ENCODE assay signal across 30 cellular contexts in genomic region chr22:17655289-17655688, GRCh38. TPM values are rescaled to one million over a fixed set of nuclear protein-coding genes. Genes with fewer than 3 reads are reported as not detected.
DNase-seq lines count a peak whose midpoint lies in the region; ATAC-seq and TF ChIP-seq lines count a peak whose summit lies in the region.
"Had no signal": no experiment of that assay in that cellular context is flagged by ENCODE, and none has a peak within 500 bp of the region (broad histone marks: within the 10 kb centered on the region; RNA-seq: fewer than 3 reads in every experiment).

No MANE protein-coding gene starts in this region.

- DNase-seq in NB4 (ENCODE audit: low read depth) (peak; percentile 79), amniotic epithelial cell (ENCODE audit: low read depth) (peak; percentile 58), right lobe of liver (peak; percentile 53 to 87 (median 87)), NCI-H69 (lab: John Stamatoyannopoulos, UW) (no peak)
- no peak for DNase-seq in activated naive CD4-positive, alpha-beta T cell treated with anti-CD3 and anti-CD28 coated beads, Interleukin-2, amount 50 U/mL, for 72 hours (ENCODE audit: low spot score in 2 of 2)
- DNase-seq in stimulated activated naive B cell treated with anti-CD40 and anti-IgM and Interleukin-4, amounts not matched to agents 10 μg/mL and 1 μg/mL and 100 μg/mL, for 72 hours: no peak
- DNase-seq: activated B cell treated with CpG ODN at 0.5 μM for 24 hours; activated CD4-positive, alpha-beta T cell treated with anti-CD3 and anti-CD28 coated beads, Interleukin-2, amount 50 U/mL, for 4 hours; activated naive CD4-positive, alpha-beta T cell treated with Interleukin-2 at 50 U/mL for 16 hours; adrenal gland; CD8-positive, alpha-beta memory T cell; DMS 273 treated with DMSO at 0.1 percent for 48 hours; heart right ventricle; left cardiac atrium; naive thymus-derived CD4-positive, alpha-beta T cell; NCI-H1417; NCI-H2029 treated with DMSO at 0.1 percent for 48 hours; NCI-H226; NCI-H774; PC-3; small intestine; stimulated activated CD4-positive, alpha-beta T cell treated with anti-CD3 and anti-CD28 coated beads, Interleukin-1b, Interleukin-23, amount 100 ng/mL, for 48 hours; stimulated activated CD8-positive, alpha-beta memory T cell treated with anti-CD3 and anti-CD28 coated beads, Interleukin-4, amount 100 ng/mL, for 48 hours had no signal

- H3K27ac Mint-ChIP-seq in activated naive CD4-positive, alpha-beta T cell treated with anti-CD3 and anti-CD28 coated beads, Interleukin-2, amount 50 U/mL, for 72 hours: no peak overlapping the region
- H3K27ac Mint-ChIP-seq in stimulated activated naive B cell treated with anti-CD40 and anti-IgM and Interleukin-4, amounts not matched to agents 10 μg/mL and 1 μg/mL and 100 μg/mL, for 72 hours: no peak overlapping the region
- H3K27ac Mint-ChIP-seq: activated B cell treated with CpG ODN at 0.5 μM for 24 hours; CD8-positive, alpha-beta memory T cell; GM23338; IgD-negative memory B cell; naive thymus-derived CD4-positive, alpha-beta T cell had no signal

- H3K4me3 ChIP-seq in NB4 (ENCODE audit: low read depth, low read length) (no peak overlapping the region), right lobe of liver (no peak overlapping the region)
- H3K4me3 ChIP-seq: A549, adrenal gland, GM23338, heart right ventricle, tibial nerve had no signal

- TF ChIP-seq POLR2A in NB4 (IDR thresholded peaks at IDR 0.05; ENCODE audit: extremely low read depth, insufficient read length): no peak
- no peak for TF ChIP-seq POLR2A in right lobe of liver (IDR thresholded peaks at IDR 0.05)

- H3K4me1 ChIP-seq in right lobe of liver: peaks cover 0 to 11% (median 2%) of the 10 kb centered on the region in 4 donors
- H3K4me1 ChIP-seq: A549, adrenal gland, tibial nerve had no signal

- intact Hi-C loops in right lobe of liver (cut with DNase I): no loop called here

- H3K27ac ChIP-seq in 22Rv1 (peak overlapping the region; percentile 81), right lobe of liver (peak overlapping the region in 1 of 3 donors; percentile 52)
- H3K27ac ChIP-seq: A549, adrenal gland, heart right ventricle, tibial nerve had no signal

- no peak overlapping the region for H3K4me3 Mint-ChIP-seq in stimulated activated naive B cell treated with anti-CD40 and anti-IgM and Interleukin-4, amounts not matched to agents 10 μg/mL and 1 μg/mL and 100 μg/mL, for 72 hours
- H3K4me3 Mint-ChIP-seq: activated B cell treated with CpG ODN at 0.5 μM for 24 hours; brain; CD8-positive, alpha-beta memory T cell; GM23338; IgD-negative memory B cell; naive thymus-derived CD4-positive, alpha-beta T cell had no signal

- H3K27me3 ChIP-seq in right lobe of liver: no peaks in the 10 kb centered on the region
- H3K27me3 ChIP-seq: adrenal gland, heart right ventricle, tibial nerve had no signal

- no peaks in the 10 kb centered on the region for H3K27me3 Mint-ChIP-seq in stimulated activated naive B cell treated with anti-CD40 and anti-IgM and Interleukin-4, amounts not matched to agents 10 μg/mL and 1 μg/mL and 100 μg/mL, for 72 hours
- H3K27me3 Mint-ChIP-seq: activated B cell treated with CpG ODN at 0.5 μM for 24 hours; brain; CD8-positive, alpha-beta memory T cell; IgD-negative memory B cell; naive thymus-derived CD4-positive, alpha-beta T cell had no signal

- ATAC-seq in right lobe of liver: peak; percentile 76 to 95 (median 81)
- no peak for ATAC-seq in activated naive CD4-positive, alpha-beta T cell treated with anti-CD3 and anti-CD28 coated beads, Interleukin-2, amount 50 U/mL, for 72 hours
- no peak for ATAC-seq in stimulated activated naive B cell treated with anti-CD40 and anti-IgM and Interleukin-4, amounts not matched to agents 10 μg/mL and 1 μg/mL and 100 μg/mL, for 72 hours (replicated peaks)
- no peak for ATAC-seq in HG03342 (IDR thresholded peaks at IDR 0.05; ENCODE audit: unreplicated experiment)
- ATAC-seq: A549; GM23338; heart right ventricle; left cardiac atrium; naive thymus-derived CD4-positive, alpha-beta T cell; PC-3 had no signal

- 16% methylated on average over 3 of the region's 3 CpGs for WGBS in right lobe of liver (ENCODE audit: insufficient coverage, low coverage, low lambda C conversion rate, missing lambda C conversion rate)

- H3K9me3 Mint-ChIP-seq in activated naive CD4-positive, alpha-beta T cell treated with anti-CD3 and anti-CD28 coated beads, Interleukin-2, amount 50 U/mL, for 72 hours: no peaks in the 10 kb centered on the region
- H3K9me3 Mint-ChIP-seq in stimulated activated naive B cell treated with anti-CD40 and anti-IgM and Interleukin-4, amounts not matched to agents 10 μg/mL and 1 μg/mL and 100 μg/mL, for 72 hours: no peaks in the 10 kb centered on the region
- H3K9me3 Mint-ChIP-seq: activated B cell treated with CpG ODN at 0.5 μM for 24 hours; CD8-positive, alpha-beta memory T cell; IgD-negative memory B cell; naive thymus-derived CD4-positive, alpha-beta T cell had no signal

- peaks cover under 1 to 2% of the 10 kb centered on the region in 2 donors for H3K4me1 Mint-ChIP-seq in stimulated activated naive B cell treated with anti-CD40 and anti-IgM and Interleukin-4, amounts not matched to agents 10 μg/mL and 1 μg/mL and 100 μg/mL, for 72 hours
- H3K4me1 Mint-ChIP-seq: activated B cell treated with CpG ODN at 0.5 μM for 24 hours, brain, GM23338 had no signal

- no peaks in the 10 kb centered on the region for H3K36me3 Mint-ChIP-seq in activated naive CD4-positive, alpha-beta T cell treated with anti-CD3 and anti-CD28 coated beads, Interleukin-2, amount 50 U/mL, for 72 hours
- H3K36me3 Mint-ChIP-seq in stimulated activated naive B cell treated with anti-CD40 and anti-IgM and Interleukin-4, amounts not matched to agents 10 μg/mL and 1 μg/mL and 100 μg/mL, for 72 hours: peaks cover 10 to 15% of the 10 kb centered on the region in 2 donors

- H3K36me3 ChIP-seq in right lobe of liver: peaks cover 0 to 23% (median 2%) of the 10 kb centered on the region in 4 donors

- no peaks in the 10 kb centered on the region for H3K9me3 ChIP-seq in right lobe of liver
- H3K9me3 ChIP-seq: A549, adrenal gland, heart right ventricle, tibial nerve had no signal

- TF ChIP-seq CTCF in 22Rv1 (IDR thresholded peaks at IDR 0.05) (no peak), NB4 (IDR thresholded peaks at IDR 0.05; ENCODE audit: low read depth, low read length) (no peak), right lobe of liver (IDR thresholded peaks at IDR 0.05) (no peak)

RNA-seq across cellular contexts. Expression of gene BCL2L13, which starts 16.7 kb away (rescaled TPM):
- total RNA-seq in right lobe of liver: 10 to 100 TPM; 26.2 to 44.5 (median 37.3) TPM
- 10 to 100 TPM; 22.3 to 34.5 TPM for total RNA-seq in activated naive CD4-positive, alpha-beta T cell treated with anti-CD3 and anti-CD28 coated beads, Interleukin-2, amount 50 U/mL, for 72 hours

RNA-seq across cellular contexts. Expression of gene ATP6V1E1, which starts 26.7 kb away (rescaled TPM):
- 10 to 100 TPM; 30.8 to 87.3 (median 44.0) TPM for total RNA-seq in right lobe of liver
- 100 to 1,000 TPM in 1 of 2 donors, 10 to 100 TPM in 1; 77.5 to 129 TPM for total RNA-seq in activated naive CD4-positive, alpha-beta T cell treated with anti-CD3 and anti-CD28 coated beads, Interleukin-2, amount 50 U/mL, for 72 hours

Comparison
In these comparisons a context has a peak if more than half of its experiments do, and no peak if none do; other contexts are left out.
1. DNase-seq: peak in NB4 (single experiment), amniotic epithelial cell (single experiment) and right lobe of liver (3 of 3); none in activated naive CD4-positive, alpha-beta T cell treated with anti-CD3 and anti-CD28 coated beads, Interleukin-2, amount 50 U/mL, for 72 hours (0 of 2), NCI-H69 (single experiment) and stimulated activated naive B cell treated with anti-CD40 and anti-IgM and Interleukin-4, amounts not matched to agents 10 μg/mL and 1 μg/mL and 100 μg/mL, for 72 hours (single experiment).
2. ATAC-seq: peak in right lobe of liver (4 of 4); none in activated naive CD4-positive, alpha-beta T cell treated with anti-CD3 and anti-CD28 coated beads, Interleukin-2, amount 50 U/mL, for 72 hours (0 of 2), stimulated activated naive B cell treated with anti-CD40 and anti-IgM and Interleukin-4, amounts not matched to agents 10 μg/mL and 1 μg/mL and 100 μg/mL, for 72 hours (0 of 2) and HG03342 (single experiment).